14 cellular contexts compared by ENCODE assay signal in genomic region chr6:48388045-48388444, GRCh38.
A peak's percentile ranks its signal among the peaks of the same experiment; 100 is the strongest.
DNase-seq lines count a peak whose midpoint lies in the region; ATAC-seq, FAIRE-seq and TF ChIP-seq lines count a peak whose summit lies in the region.
"Had no signal": no experiment of that assay in that cellular context is flagged by ENCODE, and none has a peak within 500 bp of the region (broad histone marks: within the 10 kb centered on the region; RNA-seq: fewer than 3 reads in every experiment).

No MANE protein-coding gene starts in this region.

- H3K36me3 ChIP-seq in colonic mucosa (no peaks in the 10 kb centered on the region), breast epithelium (no peaks in the 10 kb centered on the region)
- H3K36me3 ChIP-seq: HAP-1 had no signal

- peak in 1 of 2 experiments; percentile 57; a peak in 3 of 6 replicates for ATAC-seq in A549
- no peak for ATAC-seq in HG02852 (IDR thresholded peaks at IDR 0.05; ENCODE audit: unreplicated experiment)

- no peak for TF ChIP-seq RAD21 in A549 (conservative IDR thresholded peaks at IDR 0.05 in 1 of 2, IDR thresholded peaks at IDR 0.05 in 1 of 2)

- TF ChIP-seq POLR2A in A549 (IDR thresholded peaks at IDR 0.05; ENCODE audit: low read length) (no peak), breast epithelium (IDR thresholded peaks at IDR 0.05) (no peak)

- H3K27ac ChIP-seq in A549 (no peak overlapping the region), colonic mucosa (no peak overlapping the region), breast epithelium (no peak overlapping the region)

- no peak for TF ChIP-seq EP300 in A549 (IDR thresholded peaks at IDR 0.05)

- H3K9me3 ChIP-seq in A549, result no peaks in the 10 kb centered on the region
- H3K9me3 ChIP-seq in colonic mucosa, result no peaks in the 10 kb centered on the region
- H3K9me3 ChIP-seq in breast epithelium, result peaks cover 0 to 3% of the 10 kb centered on the region in 2 donors
- H3K9me3 ChIP-seq: Caco-2, HAP-1 had no signal

- H3K4me2 ChIP-seq in A549, result no peak overlapping the region

- H3K27me3 ChIP-seq in colonic mucosa (no peaks in the 10 kb centered on the region), breast epithelium (no peaks in the 10 kb centered on the region)

- intact Hi-C loops in colonic mucosa (cut with DNase I) (no loop called here), breast epithelium (cut with DNase I; ENCODE audit: low total_unique reads) (no loop called here)

- H3K9ac ChIP-seq in colonic mucosa (ENCODE audit: low read depth in 2 of 2, low read length in 2 of 2), result no peak overlapping the region

- H3K4me1 ChIP-seq in A549, result 0 out of 3 replicates have a peak, but pooled peaks cover 8% of the 10 kb centered on the region
- no peaks in the 10 kb centered on the region for H3K4me1 ChIP-seq in colonic mucosa
- no peaks in the 10 kb centered on the region for H3K4me1 ChIP-seq in breast epithelium
- H3K4me1 ChIP-seq: Caco-2, HAP-1 had no signal

- no peak overlapping the region for H3K4me3 ChIP-seq in A549
- no peak overlapping the region for H3K4me3 ChIP-seq in colonic mucosa
- no peak overlapping the region for H3K4me3 ChIP-seq in breast epithelium
- H3K4me3 ChIP-seq: HAP-1 had no signal

- DNase-seq in A549 (ENCODE audit: low read depth in 1 of 2, low spot score in 1 of 2) (peak in 1 of 2 experiments; percentile 33), DMS153 (lab: John Stamatoyannopoulos, UW) (peak; percentile 34), NCI-H146 treated with DMSO at 0.1 percent for 48 hours (lab: John Stamatoyannopoulos, UW; ENCODE audit: unreplicated experiment) (peak; percentile 26), colonic mucosa (peak; percentile 26), breast epithelium (ENCODE audit: low spot score in 2 of 2) (no peak), SIG-M5 (lab: John Stamatoyannopoulos, UW) (no peak)
- DNase-seq: Caco-2; CD8-positive, alpha-beta memory T cell; DND-41; GF-D8 had no signal

- FAIRE-seq in A549 (lab: Jason Lieb, UNC), result no peak
- FAIRE-seq: GM19239, H1 had no signal

- POLR2A ChIA-PET in A549 (lab: Yijun Ruan, JAX), result no interaction called here

- WGBS in A549 (ENCODE audit: missing lambda C conversion rate), result 17% methylated on average over 2 of the region's 2 CpGs

- no peak for TF ChIP-seq CTCF in A549 (IDR thresholded peaks at IDR 0.05)
- TF ChIP-seq CTCF in colonic mucosa (IDR thresholded peaks at IDR 0.05), result no peak
- no peak for TF ChIP-seq CTCF in breast epithelium (IDR thresholded peaks at IDR 0.05)

- CTCF ChIA-PET in A549 (lab: Yijun Ruan, JAX), result no interaction called here

TF ChIP-seq in A549, 52 proteins besides CTCF, POLR2A, EP300 and RAD21:
- TF ChIP-seq ZFP36 (IDR thresholded peaks at IDR 0.05; ENCODE audit: borderline replicate concordance, partially characterized antibody) (peak; percentile 21), RARB (CRISPR knock-in tag; IDR thresholded peaks at IDR 0.05) (no peak), GATA3 (IDR thresholded peaks at IDR 0.05; ENCODE audit: borderline replicate concordance) (peak; percentile 42; the same call in 1 of the 2 replicates)

Comparison
In these comparisons a context has a peak if more than half of its experiments do, and no peak if none do; other contexts are left out.
1. DNase-seq: peak in DMS153 (single experiment), NCI-H146 treated with DMSO at 0.1 percent for 48 hours (single experiment) and colonic mucosa (single experiment); none in breast epithelium (0 of 2) and SIG-M5 (single experiment).